Comparison of ENCODE assay signal across 11 cellular contexts in genomic region chr9:113620016-113620376, GRCh38.
DNase-seq lines count a peak whose midpoint lies in the region; ATAC-seq, FAIRE-seq and TF ChIP-seq lines count a peak whose summit lies in the region.
"Had no signal": no experiment of that assay in that cellular context is flagged by ENCODE, and none has a peak within 500 bp of the region (broad histone marks: within the 10 kb centered on the region; RNA-seq: fewer than 3 reads in every experiment).

No MANE protein-coding gene starts in this region.

- H3F3A ChIP-seq in MM.1S (ENCODE audit: insufficient read depth, low read length), result no peaks in the 10 kb centered on the region

- 68 to 71% methylated on average over 7 of the region's 7 CpGs for WGBS in sigmoid colon, 2 donors

- H3K4me3 ChIP-seq in SJCRH30 (peak overlapping the region; percentile 19), keratinocyte (ENCODE audit: control insufficient read depth in 2 of 3, extremely low read depth in 1 of 3, insufficient read depth in 2 of 3, low read depth in 1 of 3, low read length in 3 of 3) (no peak overlapping the region), sigmoid colon (no peak overlapping the region), MM.1S (ENCODE audit: low read length) (no peak overlapping the region)
- no peak overlapping the region for H3K4me3 ChIP-seq in CD8-positive, alpha-beta T cell (ENCODE audit: low read depth, low read length)

- H3K9me3 ChIP-seq in SJCRH30 (replicated peaks), result no peaks in the 10 kb centered on the region
- H3K9me3 ChIP-seq in keratinocyte (ENCODE audit: control insufficient read depth, low read depth, low read length), result no peaks in the 10 kb centered on the region
- no peaks in the 10 kb centered on the region for H3K9me3 ChIP-seq in sigmoid colon
- H3K9me3 ChIP-seq in MM.1S (replicated peaks; ENCODE audit: insufficient read depth, low read length), result no peaks in the 10 kb centered on the region
- no peaks in the 10 kb centered on the region for H3K9me3 ChIP-seq in CD8-positive, alpha-beta T cell (ENCODE audit: low read length)

- no peaks in the 10 kb centered on the region for H3K27me3 ChIP-seq in SJCRH30
- H3K27me3 ChIP-seq in keratinocyte (ENCODE audit: control insufficient read depth, extremely low read depth, insufficient read depth, low read length), result no peaks in the 10 kb centered on the region
- H3K27me3 ChIP-seq in sigmoid colon, result no peaks in the 10 kb centered on the region
- no peaks in the 10 kb centered on the region; the same call in 1 of the 2 replicates for H3K27me3 ChIP-seq in MM.1S (replicated peaks; ENCODE audit: insufficient read depth, low read length)
- no peaks in the 10 kb centered on the region for H3K27me3 ChIP-seq in CD8-positive, alpha-beta T cell (ENCODE audit: insufficient read depth, low read length)

- ATAC-seq in CD8-positive, alpha-beta T cell, result no peak
- ATAC-seq in stimulated activated naive CD8-positive, alpha-beta T cell treated with anti-CD3 and anti-CD28 coated beads, Interleukin-15, Interleukin-2, amounts not matched to agents 100 U/mL and 50 U/mL, for 24 hours, result no peak
- ATAC-seq in HG02678 (IDR thresholded peaks at IDR 0.05; ENCODE audit: unreplicated experiment), result no peak
- ATAC-seq: T-cell had no signal

- H3K9me2 ChIP-seq in MM.1S (replicated peaks; ENCODE audit: insufficient read depth, low read length), result no peaks in the 10 kb centered on the region

- H3K4me1 ChIP-seq in SJCRH30 (peaks cover 93% of the 10 kb centered on the region), keratinocyte (ENCODE audit: control insufficient read depth, extremely low read depth, insufficient read depth, low read length) (peaks cover 43% of the 10 kb centered on the region), sigmoid colon (peaks cover 0 to 49% (median 38%) of the 10 kb centered on the region in 4 donors), MM.1S (ENCODE audit: low read length) (no peaks in the 10 kb centered on the region)
- H3K4me1 ChIP-seq in CD8-positive, alpha-beta T cell (ENCODE audit: insufficient read depth, low read length), result no peaks in the 10 kb centered on the region

- POLR2A ChIA-PET in CD8-positive, alpha-beta T cell (lab: Charles Lee), result no interaction called here

- H3K9ac ChIP-seq in keratinocyte (ENCODE audit: control insufficient read depth, extremely low read depth, insufficient read depth, low read length) (peak overlapping the region; percentile 37), MM.1S (ENCODE audit: low read length) (no peak overlapping the region)

- H3K9me3 Mint-ChIP-seq in CD8-positive, alpha-beta T cell, result no peaks in the 10 kb centered on the region
- H3K9me3 Mint-ChIP-seq: T-cell had no signal

- dilution Hi-C loops in keratinocyte (cut with MboI; ENCODE audit: extremely low pct_ligation_motif_present, low sequenced_read_pairs), result no loop called here

- no peak overlapping the region for H3K4me3 Mint-ChIP-seq in CD8-positive, alpha-beta T cell
- H3K4me3 Mint-ChIP-seq: T-cell had no signal

- intact Hi-C loops in sigmoid colon (cut with DNase I), result no loop called here
- intact Hi-C loops in CD8-positive, alpha-beta T cell (cut with DNase I, micrococcal nuclease), result no loop called here

- CTCF ChIA-PET in CD8-positive, alpha-beta T cell (lab: Charles Lee), result no interaction called here

- H3K4me2 ChIP-seq in keratinocyte (ENCODE audit: control insufficient read depth, extremely low read depth, insufficient read depth, low read depth, low read length) (peak overlapping the region; percentile 58), MM.1S (ENCODE audit: low read depth, low read length) (no peak overlapping the region)

- H3K4me1 Mint-ChIP-seq in CD8-positive, alpha-beta T cell (ENCODE audit: low read depth), result no peaks in the 10 kb centered on the region

- peaks cover 7% of the 10 kb centered on the region for H3K27me3 Mint-ChIP-seq in CD8-positive, alpha-beta T cell (ENCODE audit: low read depth)

- no peaks in the 10 kb centered on the region for H3K9me1 ChIP-seq in keratinocyte (ENCODE audit: control insufficient read depth, extremely low read depth, insufficient read depth, low read length)

- H3K36me3 Mint-ChIP-seq in CD8-positive, alpha-beta T cell, result no peaks in the 10 kb centered on the region
- H3K36me3 Mint-ChIP-seq: T-cell had no signal

- no peak for TF ChIP-seq CTCF in C4-2B (conservative IDR thresholded peaks at IDR 0.05)
- TF ChIP-seq CTCF in keratinocyte (optimal IDR thresholded peaks at IDR 0.05 in 1 of 3, IDR thresholded peaks at IDR 0.05 in 1 of 3, conservative IDR thresholded peaks at IDR 0.05 in 1 of 3; ENCODE audit: extremely low read depth in 1 of 3, insufficient read depth in 2 of 3, low read length in 3 of 3), result no peak
- TF ChIP-seq CTCF in sigmoid colon (IDR thresholded peaks at IDR 0.05), result no peak
- no peak for TF ChIP-seq CTCF in MM.1S (IDR thresholded peaks at IDR 0.05; ENCODE audit: low read length)
- no peak for TF ChIP-seq CTCF in CD8-positive, alpha-beta T cell (IDR thresholded peaks at IDR 0.05)

- no peak for TF ChIP-seq EP300 in sigmoid colon (IDR thresholded peaks at IDR 0.05)

- no peaks in the 10 kb centered on the region for H3K36me3 ChIP-seq in SJCRH30
- H3K36me3 ChIP-seq in keratinocyte (ENCODE audit: control insufficient read depth in 2 of 2, extremely low read depth in 1 of 2, insufficient read depth in 2 of 2, low read length in 2 of 2), result no peaks in the 10 kb centered on the region
- no peaks in the 10 kb centered on the region for H3K36me3 ChIP-seq in sigmoid colon
- no peaks in the 10 kb centered on the region for H3K36me3 ChIP-seq in MM.1S (replicated peaks; ENCODE audit: insufficient read depth, low read length)
- H3K36me3 ChIP-seq in CD8-positive, alpha-beta T cell (ENCODE audit: insufficient read depth, low read length), result no peaks in the 10 kb centered on the region

- FAIRE-seq in keratinocyte (lab: Jason Lieb, UNC), result no peak

- no peak for TF ChIP-seq POLR2A in sigmoid colon (IDR thresholded peaks at IDR 0.05)

- DNase-seq in SJCRH30, result no peak
- no peak for DNase-seq in keratinocyte (ENCODE audit: low read depth, low spot score)
- no peak for DNase-seq in sigmoid colon
- DNase-seq in MM.1S, result no peak
- no peak for DNase-seq in CD8-positive, alpha-beta T cell
- DNase-seq in stimulated activated naive CD8-positive, alpha-beta T cell treated with anti-CD3 and anti-CD28 coated beads, Interleukin-15, Interleukin-2, amounts not matched to agents 100 U/mL and 50 U/mL, for 24 hours, result no peak
- DNase-seq: midbrain, NCI-H2081 treated with DMSO at 0.1 percent for 48 hours had no signal

- H3K79me2 ChIP-seq in keratinocyte (ENCODE audit: control insufficient read depth, insufficient read depth, low read length) (no peaks in the 10 kb centered on the region), MM.1S (ENCODE audit: low read length) (no peaks in the 10 kb centered on the region)

- H4K20me1 ChIP-seq in keratinocyte (ENCODE audit: control insufficient read depth, extremely low read depth, insufficient read depth, low read length), result no peaks in the 10 kb centered on the region
- H4K20me1 ChIP-seq in MM.1S (ENCODE audit: insufficient read depth, low read length), result no peaks in the 10 kb centered on the region

- peak overlapping the region; percentile 54 for H2AFZ ChIP-seq in keratinocyte (ENCODE audit: control insufficient read depth, low read length)
- no peak overlapping the region for H2AFZ ChIP-seq in MM.1S (ENCODE audit: low read length)

- H3K27ac Mint-ChIP-seq in CD8-positive, alpha-beta T cell, result no peak overlapping the region
- H3K27ac Mint-ChIP-seq: T-cell had no signal

- H3K27ac ChIP-seq in C4-2B, result 0 out of 2 replicates have a peak overlapping the region, but pooled peaks have one; percentile 0
- peak overlapping the region; percentile 74 for H3K27ac ChIP-seq in SJCRH30
- peak overlapping the region; percentile 74 for H3K27ac ChIP-seq in keratinocyte (ENCODE audit: control insufficient read depth, insufficient read depth, low read length)
- peak overlapping the region; percentile 37 to 82 (median 79) for H3K27ac ChIP-seq in sigmoid colon
- H3K27ac ChIP-seq in MM.1S (ENCODE audit: low read length), result no peak overlapping the region
- no peak overlapping the region for H3K27ac ChIP-seq in CD8-positive, alpha-beta T cell (ENCODE audit: low read depth, low read length)

Comparison
In these comparisons a context has a peak if more than half of its experiments do, and no peak if none do; other contexts are left out.
1. H3K27ac ChIP-seq: peak in C4-2B (single experiment), SJCRH30 (single experiment), keratinocyte (single experiment) and sigmoid colon (4 of 4); none in MM.1S (single experiment) and CD8-positive, alpha-beta T cell (single experiment).